25 cellular contexts compared by ENCODE assay signal in genomic region chr16:86292942-86293341, GRCh38.
A peak's percentile ranks its signal among the peaks of the same experiment; 100 is the strongest.
DNase-seq lines count a peak whose midpoint lies in the region; ATAC-seq and TF ChIP-seq lines count a peak whose summit lies in the region.
"Had no signal": no experiment of that assay in that cellular context is flagged by ENCODE, and none has a peak within 500 bp of the region (broad histone marks: within the 10 kb centered on the region; RNA-seq: fewer than 3 reads in every experiment).

No MANE protein-coding gene starts in this region.

- H3K18ac ChIP-seq in IMR-90 (ENCODE audit: low read depth, low read length) (0 out of 2 replicates have a peak overlapping the region, but pooled peaks have one; percentile 26), mesenchymal stem cell (ENCODE audit: low read depth in 1 of 2, low read length in 2 of 2) (peak overlapping the region in 1 of 2 experiments; percentile 71)

- H2AK9ac ChIP-seq in IMR-90 (replicated peaks; ENCODE audit: low read depth, low read length, poor library complexity): no peak overlapping the region

- dilution Hi-C loops in IMR-90 (cut with HindIII; ENCODE audit: low sequenced_read_pairs, unreplicated experiment): no loop called here

- no peak for TF ChIP-seq POLR2A in IMR-90 (IDR thresholded peaks at IDR 0.05; ENCODE audit: low read depth, low read length)

- H2BK15ac ChIP-seq in IMR-90 (ENCODE audit: low read depth, low read length): peak overlapping the region; percentile 45; the same call in 2 of the 3 replicates
- H2BK15ac ChIP-seq in mesenchymal stem cell (ENCODE audit: low read depth, poor library complexity, severe bottlenecking): no peak overlapping the region

- POLR2A ChIA-PET in IMR-90 (lab: Charles Lee; ENCODE audit: unreplicated experiment): interaction anchor here (0.6 kb wide), 1 partner anchor 255 kb away, joined by 3 read pairs; no protein-coding TSS in a partner anchor
- POLR2A ChIA-PET in HEK293T (lab: Yijun Ruan, JAX): no interaction called here

- H3K36me3 ChIP-seq in IMR-90 (ENCODE audit: control insufficient read depth, insufficient read depth, low read length) (no peaks in the 10 kb centered on the region), SJSA1 (no peaks in the 10 kb centered on the region), mesenchymal stem cell (ENCODE audit: control insufficient read depth in 1 of 2, insufficient read depth in 2 of 2, low read depth in 1 of 2, low read length in 2 of 2) (no peaks in the 10 kb centered on the region), mucosa of rectum (ENCODE audit: control insufficient read depth in 2 of 2, insufficient read depth in 2 of 2, low read length in 2 of 2) (no peaks in the 10 kb centered on the region)
- H3K36me3 ChIP-seq: BE2C, BLaER1 had no signal

- peak overlapping the region in 1 of 2 experiments; percentile 93 for H2BK12ac ChIP-seq in mesenchymal stem cell (ENCODE audit: low read length in 2 of 2)

- intact Hi-C loops in IMR-90 (cut with micrococcal nuclease): no loop called here

- H4K8ac ChIP-seq in IMR-90 (ENCODE audit: low read depth in 2 of 2, low read length in 2 of 2): peak overlapping the region in 1 of 2 experiments; percentile 18; a peak in 2 of 4 replicates
- peak overlapping the region; percentile 43 for H4K8ac ChIP-seq in mesenchymal stem cell (ENCODE audit: low read length)

- H4K5ac ChIP-seq in IMR-90 (ENCODE audit: low read depth, low read length): no peak overlapping the region

- no peak for ATAC-seq in IMR-90 (ENCODE audit: low read depth)
- no peak for ATAC-seq in HG03175 (IDR thresholded peaks at IDR 0.05; ENCODE audit: unreplicated experiment)
- no peak for ATAC-seq in GM21723 (IDR thresholded peaks at IDR 0.05; ENCODE audit: unreplicated experiment)
- ATAC-seq: GM12878 had no signal

- H2BK120ac ChIP-seq in IMR-90 (ENCODE audit: low read depth, low read length) (peak overlapping the region; percentile 100), mesenchymal stem cell (ENCODE audit: low read depth, low read length) (no peak overlapping the region)

- H3K4me2 ChIP-seq in IMR-90 (ENCODE audit: low read depth, low read length) (no peak overlapping the region), mesenchymal stem cell (ENCODE audit: low read length, poor library complexity, severe bottlenecking) (no peak overlapping the region)
- H3K4me2 ChIP-seq: BLaER1 had no signal

- H3K14ac ChIP-seq in IMR-90 (replicated peaks; ENCODE audit: low read depth, low read length) (0 out of 2 replicates have a peak overlapping the region, but pooled peaks have one; percentile 20), mesenchymal stem cell (ENCODE audit: low read length in 2 of 2) (no peak overlapping the region)

- H4K20me1 ChIP-seq in IMR-90 (ENCODE audit: insufficient read depth, low read length): no peaks in the 10 kb centered on the region

- H3K23ac ChIP-seq in IMR-90 (ENCODE audit: low read depth, low read length) (no peak overlapping the region), mesenchymal stem cell (ENCODE audit: low read length in 2 of 2) (no peak overlapping the region)

- H3K4me3 ChIP-seq in IMR-90 (ENCODE audit: insufficient read depth, low read depth, low read length) (no peak overlapping the region), SJSA1 (no peak overlapping the region), mesenchymal stem cell (ENCODE audit: insufficient read depth in 1 of 2, low read depth in 1 of 2, low read length in 2 of 2) (no peak overlapping the region), mucosa of rectum (ENCODE audit: low read length in 2 of 2) (no peak overlapping the region)
- H3K4me3 ChIP-seq: BLaER1, GM12878 had no signal

- H3K27ac ChIP-seq in IMR-90 (ENCODE audit: insufficient read depth, low read length) (no peak overlapping the region), SJSA1 (peak overlapping the region; percentile 100), mesenchymal stem cell (ENCODE audit: low read length, poor library complexity, severe bottlenecking) (no peak overlapping the region), mucosa of rectum (ENCODE audit: low read depth in 2 of 2, low read length in 2 of 2) (peak overlapping the region; percentile 39 to 48)
- H3K27ac ChIP-seq: BLaER1 had no signal

- H3K27me3 ChIP-seq in IMR-90 (ENCODE audit: control insufficient read depth, insufficient read depth, low read length) (peaks cover 1% of the 10 kb centered on the region; the same call in 1 of the 2 replicates), SJSA1 (replicated peaks) (no peaks in the 10 kb centered on the region), mesenchymal stem cell (ENCODE audit: control insufficient read depth in 1 of 2, insufficient read depth in 1 of 2, low read length in 2 of 2) (peaks cover 66 to 100% of the 10 kb centered on the region in 2 experiments), mucosa of rectum (ENCODE audit: control insufficient read depth in 2 of 2, insufficient read depth in 2 of 2, low read length in 2 of 2) (peaks cover 10 to 16% of the 10 kb centered on the region in 2 donors)

- in situ Hi-C loops in IMR-90 (cut with MboI; ENCODE audit: low sequenced_read_pairs): loop anchor here (10.0 kb wide), 1 partner anchor 68 kb away; no protein-coding TSS in a partner anchor

- H3K9me1 ChIP-seq in IMR-90 (ENCODE audit: insufficient read depth, low read length): peaks cover 40% of the 10 kb centered on the region

- CTCF ChIA-PET in IMR-90 (lab: Yijun Ruan, JAX): interaction anchor here (0.6 kb wide), 1 partner anchor 217 kb away, joined by 3 read pairs; no protein-coding TSS in a partner anchor
- CTCF ChIA-PET in HEK293T (lab: Yijun Ruan, JAX): interaction anchor here (0.6 kb wide), 1 partner anchor 393 kb away, joined by 3 read pairs; no protein-coding TSS in a partner anchor

- TF ChIP-seq RAD21 in IMR-90 (IDR thresholded peaks at IDR 0.05; ENCODE audit: low read length): no peak

- H4K91ac ChIP-seq in IMR-90 (ENCODE audit: insufficient read depth, low read depth, low read length): peak overlapping the region; percentile 77
- H4K91ac ChIP-seq in mesenchymal stem cell (ENCODE audit: low read length): no peak overlapping the region

- no peak for DNase-seq in IMR-90
- no peak for DNase-seq in SJSA1 (ENCODE audit: low read depth in 1 of 2, low spot score in 2 of 2)
- no peak for DNase-seq in mesenchymal stem cell
- no peak for DNase-seq in HEK293T (ENCODE audit: extremely low spot score)
- DNase-seq in stimulated activated CD4-positive, alpha-beta T cell treated with anti-CD3 and anti-CD28 coated beads, Interleukin-1b, Interleukin-23, amount 100 ng/mL, for 48 hours: no peak
- DNase-seq: 8988T; ACHN; BE2C; C1 segment of cervical spinal cord; CD4-positive, alpha-beta memory T cell; CD4-positive, CD25-positive, alpha-beta regulatory T cell; CD8-positive, alpha-beta memory T cell; COR-L47; DMS 273 treated with DMSO at 0.1 percent for 48 hours; DMS153; DMS53; DMS79; DND-41; EL; GDM1 had no signal

- H2AFZ ChIP-seq in IMR-90 (replicated peaks; ENCODE audit: low read length, poor library complexity): no peak overlapping the region
- no peak overlapping the region for H2AFZ ChIP-seq in mesenchymal stem cell (ENCODE audit: low read depth, low read length)

- H3K9me3 ChIP-seq in IMR-90 (ENCODE audit: control insufficient read depth, insufficient read depth, low read length) (no peaks in the 10 kb centered on the region), SJSA1 (replicated peaks) (no peaks in the 10 kb centered on the region), mesenchymal stem cell (ENCODE audit: control insufficient read depth, low read length) (no peaks in the 10 kb centered on the region), mucosa of rectum (ENCODE audit: control insufficient read depth in 2 of 2, low read length in 2 of 2) (no peaks in the 10 kb centered on the region)
- H3K9me3 ChIP-seq: BE2C, BLaER1 had no signal

- peak overlapping the region; percentile 89 for H2BK20ac ChIP-seq in IMR-90 (ENCODE audit: low read depth, low read length)

- peak overlapping the region; percentile 95 for H2AK5ac ChIP-seq in IMR-90 (ENCODE audit: low read depth, low read length)
- no peak overlapping the region for H2AK5ac ChIP-seq in mesenchymal stem cell (ENCODE audit: low read length, severe bottlenecking)

- H3K9ac ChIP-seq in IMR-90 (ENCODE audit: low read depth, low read length) (no peak overlapping the region), mesenchymal stem cell (ENCODE audit: low read length) (no peak overlapping the region), mucosa of rectum (ENCODE audit: low read depth in 1 of 2, low read length in 2 of 2) (no peak overlapping the region)
- H3K9ac ChIP-seq: BLaER1 had no signal

- H3K79me1 ChIP-seq in IMR-90 (ENCODE audit: low read depth in 1 of 2, low read length in 2 of 2) (peaks cover 8 to 50% of the 10 kb centered on the region in 2 experiments; a peak in 3 of 4 replicates), mesenchymal stem cell (replicated peaks; ENCODE audit: low read length, poor library complexity, severe bottlenecking) (no peaks in the 10 kb centered on the region)

- H3K4ac ChIP-seq in IMR-90 (ENCODE audit: low read depth, low read length) (peak overlapping the region; percentile 81), mesenchymal stem cell (ENCODE audit: low read depth in 1 of 2, low read length in 2 of 2) (peak overlapping the region in 1 of 2 experiments; percentile 88)

- no TSS peak for BruUV-seq in IMR-90 (replicated peaks; lab: Mats Ljungman, UMichigan)

- H3K4me1 ChIP-seq in IMR-90 (ENCODE audit: control insufficient read depth, insufficient read depth, low read length) (peaks cover 38% of the 10 kb centered on the region), SJSA1 (replicated peaks) (peaks cover 73% of the 10 kb centered on the region), mesenchymal stem cell (ENCODE audit: control insufficient read depth, insufficient read depth, low read depth, low read length) (no peaks in the 10 kb centered on the region), mucosa of rectum (ENCODE audit: control insufficient read depth in 2 of 2, insufficient read depth in 2 of 2, low read length in 2 of 2) (peaks cover 3 to 8% of the 10 kb centered on the region in 2 donors)
- H3K4me1 ChIP-seq: BE2C, BLaER1 had no signal

- H2BK5ac ChIP-seq in IMR-90 (ENCODE audit: low read depth, low read length, poor library complexity, severe bottlenecking) (no peak overlapping the region), mesenchymal stem cell (ENCODE audit: low read depth, low read length, poor library complexity, severe bottlenecking) (no peak overlapping the region)

- TF ChIP-seq CTCF in IMR-90 (conservative IDR thresholded peaks at IDR 0.05; ENCODE audit: low read depth, low read length): no peak

- WGBS in IMR-90 (ENCODE audit: extremely low coverage in 2 of 2, insufficient read length in 1 of 2), 2 experiments: 100% methylated on average over 2 of the region's 8 CpGs; no CpG with 5 or more reads in 1 of the 2 experiments
- WGBS in mesenchymal stem cell: 96% methylated on average over 8 of the region's 8 CpGs

- H3K56ac ChIP-seq in IMR-90 (ENCODE audit: extremely low read depth, insufficient read depth, low read length): peak overlapping the region; percentile 10; the same call in 1 of the 2 replicates

TF ChIP-seq in IMR-90, 13 proteins besides CTCF, POLR2A, EP300 and RAD21 (continues in another document):
- TF ChIP-seq NFE2L2 (IDR thresholded peaks at IDR 0.05; ENCODE audit: low read depth, low read length): no peak
- TF ChIP-seq RFX5 (IDR thresholded peaks at IDR 0.05; ENCODE audit: low read depth, low read length): no peak

Comparison
In these comparisons a context has a peak if more than half of its experiments do, and no peak if none do; other contexts are left out.
1. H3K27ac ChIP-seq: peak in SJSA1 (single experiment) and mucosa of rectum (2 of 2); none in IMR-90 (single experiment) and mesenchymal stem cell (single experiment).